Comparison of ENCODE assay signal across 8 cellular contexts in the genomic region with DNA sequence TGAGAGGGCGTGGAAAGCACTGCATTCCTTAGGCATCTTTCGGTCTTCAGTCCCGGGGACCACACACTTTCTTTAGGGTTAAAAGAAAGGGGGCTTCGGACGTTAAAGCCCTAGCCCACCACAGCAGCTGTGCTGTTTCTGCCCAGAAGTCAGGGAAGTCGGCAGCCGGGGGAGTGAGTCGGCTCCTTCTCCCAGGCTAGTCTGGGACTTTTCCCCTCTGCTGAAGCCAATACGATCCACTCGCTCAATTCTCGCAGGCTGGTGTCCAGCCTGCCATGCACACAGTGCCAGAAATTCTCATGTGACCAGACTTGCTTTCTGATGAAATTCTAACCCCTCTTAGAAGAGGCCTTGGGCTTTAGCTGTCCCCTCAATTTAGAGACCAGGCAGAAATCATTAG.
DNase-seq lines count a peak whose midpoint lies in the region; ATAC-seq, FAIRE-seq and TF ChIP-seq lines count a peak whose summit lies in the region.

No MANE protein-coding gene starts in this region.

- no peak for FAIRE-seq in GM12892 (lab: Jason Lieb, UNC)

- no peak overlapping the region for H3K4me3 Mint-ChIP-seq in GM23338

- no peak overlapping the region for H3K4me2 ChIP-seq in GM23338

- no peak overlapping the region for H3K27ac ChIP-seq in GM23338 (ENCODE audit: low read depth)
- H3K27ac ChIP-seq in breast epithelium, result peak overlapping the region; percentile 90 to 92
- H3K27ac ChIP-seq in iPS-20b (ENCODE audit: low read length), result peak overlapping the region; percentile 20

- intact Hi-C loops in breast epithelium (cut with DNase I; ENCODE audit: low total_unique reads), result no loop called here

- H4K20me1 ChIP-seq in GM23338 (replicated peaks; ENCODE audit: insufficient read depth), result no peaks in the 10 kb centered on the region

- TF ChIP-seq CTCF in GM23338 (conservative IDR thresholded peaks at IDR 0.05; ENCODE audit: low read depth in 2 of 2) (no peak), breast epithelium (IDR thresholded peaks at IDR 0.05) (no peak)

- H3K4me3 ChIP-seq in GM23338 (no peak overlapping the region), breast epithelium (peak overlapping the region; percentile 36 to 67 (median 55)), iPS-20b (ENCODE audit: low read length) (no peak overlapping the region), skeletal muscle cell (ENCODE audit: low read depth, low read length) (peak overlapping the region; percentile 30)

- peak overlapping the region; percentile 62; the same call in 1 of the 2 replicates for H3K27ac Mint-ChIP-seq in GM23338

- no peaks in the 10 kb centered on the region for H3F3A ChIP-seq in GM23338 (replicated peaks; ENCODE audit: low read depth)

- no peaks in the 10 kb centered on the region for H3K27me3 ChIP-seq in GM23338 (ENCODE audit: insufficient read depth)
- no peaks in the 10 kb centered on the region for H3K27me3 ChIP-seq in breast epithelium
- H3K27me3 ChIP-seq in iPS-20b (ENCODE audit: insufficient read depth, low read length), result no peaks in the 10 kb centered on the region

- no peaks in the 10 kb centered on the region for H3K9me2 ChIP-seq in GM23338 (ENCODE audit: insufficient read depth)

- no peak for ATAC-seq in GM23338
- ATAC-seq in HG02798 (IDR thresholded peaks at IDR 0.05; ENCODE audit: poor library complexity, unreplicated experiment), result no peak

- H3K4me1 ChIP-seq in GM23338 (ENCODE audit: insufficient read depth) (peaks cover 36% of the 10 kb centered on the region), breast epithelium (peaks cover 4 to 38% of the 10 kb centered on the region in 2 donors), iPS-20b (ENCODE audit: insufficient read depth, low read length) (peaks cover 54% of the 10 kb centered on the region)

- H3K36me3 ChIP-seq in GM23338 (ENCODE audit: insufficient read depth) (no peaks in the 10 kb centered on the region), breast epithelium (no peaks in the 10 kb centered on the region), iPS-20b (ENCODE audit: insufficient read depth, low read depth, low read length) (no peaks in the 10 kb centered on the region)

- DNase-seq in GM23338 (ENCODE audit: low spot score) (no peak), breast epithelium (ENCODE audit: low spot score in 2 of 2) (peak in 1 of 2 donors; percentile 64), skeletal muscle cell (ENCODE audit: low read depth) (no peak), GM12892 (ENCODE audit: insufficient read length) (no peak), cortex of kidney (lab: John Stamatoyannopoulos, UW) (no peak)
- DNase-seq in stimulated activated naive CD4-positive, alpha-beta T cell treated with Interleukin-2 at 50 U/mL for 16 hours (lab: John Stamatoyannopoulos, UW), result no peak

- H3K27me3 Mint-ChIP-seq in GM23338 (ENCODE audit: insufficient read depth, low read depth, poor library complexity), result peaks cover 9% of the 10 kb centered on the region

- H3K4me1 Mint-ChIP-seq in GM23338, result peaks cover 65% of the 10 kb centered on the region

- H3K36me3 Mint-ChIP-seq in GM23338 (ENCODE audit: low read depth), result no peaks in the 10 kb centered on the region; the same call in 2 of the 3 replicates

- TF ChIP-seq POLR2A in breast epithelium (IDR thresholded peaks at IDR 0.05) (no peak), GM12892 (IDR thresholded peaks at IDR 0.05; ENCODE audit: low read depth, low read length) (no peak)

- H3K79me2 ChIP-seq in GM23338 (replicated peaks; ENCODE audit: insufficient read depth), result peaks cover 8% of the 10 kb centered on the region

- no peaks in the 10 kb centered on the region for H3K9me3 Mint-ChIP-seq in GM23338

- no peak overlapping the region; the same call in 1 of the 2 replicates for H3K9ac ChIP-seq in iPS-20b (ENCODE audit: low read depth, low read length)

- no peaks in the 10 kb centered on the region for H3K9me3 ChIP-seq in breast epithelium
- no peaks in the 10 kb centered on the region for H3K9me3 ChIP-seq in iPS-20b (ENCODE audit: insufficient read depth, low read depth, low read length)

- H2AFZ ChIP-seq in GM23338, result no peak overlapping the region

TF ChIP-seq in GM23338, 12 proteins besides CTCF, POLR2A, EP300 and RAD21 (continues in another document):
- TF ChIP-seq ZNF331 (CRISPR knock-in tag; IDR thresholded peaks at IDR 0.05; ENCODE audit: low read depth) (no peak), JUNB (IDR thresholded peaks at IDR 0.05; ENCODE audit: unreplicated experiment) (no peak), ZNF462 (CRISPR knock-in tag; IDR thresholded peaks at IDR 0.05) (no peak), STAT1 (IDR thresholded peaks at IDR 0.05; ENCODE audit: unreplicated experiment) (no peak), POLR2AphosphoS5 (IDR thresholded peaks at IDR 0.05; ENCODE audit: low read depth) (no peak), CREB1 (CRISPR knock-in tag; IDR thresholded peaks at IDR 0.05; ENCODE audit: low read depth) (no peak)

Comparison
In these comparisons a context has a peak if more than half of its experiments do, and no peak if none do; other contexts are left out.
1. H3K4me3 ChIP-seq: peak in breast epithelium (3 of 3) and skeletal muscle cell (single experiment); none in GM23338 (single experiment) and iPS-20b (single experiment).